ENCODE assay signal across 34 cellular contexts in genomic region chr4:124635331-124635730, GRCh38.
"Had no signal": no experiment of that assay in that cellular context is flagged by ENCODE, and none has a peak within 500 bp of the region (broad histone marks: within the 10 kb centered on the region; RNA-seq: fewer than 3 reads in every experiment).

No MANE protein-coding gene starts in this region.

- H3K36me3 ChIP-seq: adrenal gland, brain microvascular endothelial cell, esophagus muscularis mucosa, right atrium auricular region, upper lobe of left lung, vagina had no signal

- H3K9ac ChIP-seq: parathyroid adenoma had no signal

- H3K4me3 ChIP-seq: adrenal gland, coronary artery, esophagus muscularis mucosa, hepatocyte, psoas muscle, right atrium auricular region, smooth muscle cell, upper lobe of left lung, vagina had no signal

- H3K79me2 ChIP-seq: hepatocyte, parathyroid adenoma had no signal

- H3K4me1 ChIP-seq: esophagus muscularis mucosa, parathyroid adenoma, psoas muscle, right atrium auricular region had no signal

- H3K9me3 ChIP-seq: adrenal gland, esophagus muscularis mucosa, psoas muscle, right atrium auricular region, upper lobe of left lung, vagina had no signal

- H3K4me1 Mint-ChIP-seq: stimulated activated memory B cell treated with anti-CD40 and anti-IgM and Interleukin-4, amounts not matched to agents 10 μg/mL and 1 μg/mL and 100 μg/mL, for 72 hours; T-helper 17 cell had no signal

- H3K27me3 Mint-ChIP-seq: activated CD4-positive, alpha-beta T cell treated with anti-CD3 and anti-CD28 coated beads for 36 hours; activated naive CD8-positive, alpha-beta T cell treated with anti-CD3 and anti-CD28 coated beads for 36 hours; effector memory CD8-positive, alpha-beta T cell; naive thymus-derived CD4-positive, alpha-beta T cell; stimulated activated memory B cell treated with anti-CD40 and anti-IgM and Interleukin-4, amounts not matched to agents 10 μg/mL and 1 μg/mL and 100 μg/mL, for 72 hours; T-helper 17 cell had no signal

- H3K4me2 ChIP-seq: hepatocyte, smooth muscle cell had no signal

- ATAC-seq: activated CD4-positive, alpha-beta T cell treated with anti-CD3 and anti-CD28 coated beads for 36 hours; activated T-cell treated with anti-CD3 and anti-CD28 coated beads, Interleukin-2, amount 50 U/mL, for 72 hours; effector memory CD8-positive, alpha-beta T cell; left cardiac atrium; naive thymus-derived CD4-positive, alpha-beta T cell; psoas muscle; stimulated activated memory B cell treated with anti-CD40 and anti-IgM and Interleukin-4, amounts not matched to agents 10 μg/mL and 1 μg/mL and 100 μg/mL, for 72 hours; stimulated activated naive CD8-positive, alpha-beta T cell treated with anti-CD3 and anti-CD28 coated beads, Interleukin-15, amount 100 ng/mL, for 72 hours; T-helper 17 cell had no signal

- H3K27me3 ChIP-seq: adrenal gland, brain microvascular endothelial cell, esophagus muscularis mucosa, hepatocyte, right atrium auricular region, upper lobe of left lung, vagina had no signal

- H3K4me3 Mint-ChIP-seq: activated CD4-positive, alpha-beta T cell treated with anti-CD3 and anti-CD28 coated beads for 36 hours; activated naive CD4-positive, alpha-beta T cell treated with anti-CD3 and anti-CD28 coated beads for 36 hours; activated naive CD8-positive, alpha-beta T cell treated with anti-CD3 and anti-CD28 coated beads for 36 hours; activated T-cell treated with anti-CD3 and anti-CD28 coated beads, Interleukin-2, amount 50 U/mL, for 72 hours; effector memory CD8-positive, alpha-beta T cell; naive thymus-derived CD4-positive, alpha-beta T cell; neural crest cell; stimulated activated memory B cell treated with anti-CD40 and anti-IgM and Interleukin-4, amounts not matched to agents 10 μg/mL and 1 μg/mL and 100 μg/mL, for 72 hours; stimulated activated naive CD8-positive, alpha-beta T cell treated with anti-CD3 and anti-CD28 coated beads, Interleukin-15, amount 100 ng/mL, for 72 hours; T-helper 17 cell had no signal

- DNase-seq: activated CD4-positive, alpha-beta T cell treated with anti-CD3 and anti-CD28 coated beads for 36 hours; activated CD4-positive, CD25-positive, alpha-beta regulatory T cell; activated effector memory CD4-positive, alpha-beta T cell treated with anti-CD3 and anti-CD28 coated beads, Interleukin-2, amount 50 U/mL, for 16 hours; activated naive CD4-positive, alpha-beta T cell treated with anti-CD3 and anti-CD28 coated beads for 36 hours; activated naive CD8-positive, alpha-beta T cell treated with anti-CD3 and anti-CD28 coated beads for 36 hours; activated T-cell treated with anti-CD3 and anti-CD28 coated beads for 4 hours; activated T-cell treated with anti-CD3 and anti-CD28 coated beads, Interleukin-2, amount 50 U/mL, for 72 hours; adrenal gland; brain microvascular endothelial cell; effector memory CD8-positive, alpha-beta T cell; foreskin melanocyte; left cardiac atrium; midbrain; naive thymus-derived CD4-positive, alpha-beta T cell; occipital lobe; psoas muscle; stimulated activated CD4-positive, alpha-beta T cell treated with anti-CD3 and anti-CD28 coated beads, Interleukin-1b, Interleukin-23, amount 100 ng/mL, for 48 hours; stimulated activated CD4-positive, alpha-beta T cell treated with anti-CD3 and anti-CD28 coated beads, Interleukin-4, amount 100 ng/mL, for 4 hours; stimulated activated CD8-positive, alpha-beta memory T cell treated with anti-CD3 and anti-CD28 coated beads, Interleukin-4, amount 100 ng/mL, for 48 hours; stimulated activated naive CD8-positive, alpha-beta T cell treated with anti-CD3 and anti-CD28 coated beads, Interleukin-15, amount 100 ng/mL, for 72 hours; substantia nigra; SW 1271; T-helper 17 cell; T1000; upper lobe of left lung had no signal

- H2AFZ ChIP-seq: hepatocyte, parathyroid adenoma had no signal

- H3K27ac ChIP-seq: adrenal gland, brain microvascular endothelial cell, coronary artery, esophagus muscularis mucosa, hepatocyte, parathyroid adenoma, psoas muscle, right atrium auricular region, upper lobe of left lung, vagina had no signal

- H3K36me3 Mint-ChIP-seq: activated naive CD8-positive, alpha-beta T cell treated with anti-CD3 and anti-CD28 coated beads for 36 hours; naive thymus-derived CD4-positive, alpha-beta T cell; stimulated activated memory B cell treated with anti-CD40 and anti-IgM and Interleukin-4, amounts not matched to agents 10 μg/mL and 1 μg/mL and 100 μg/mL, for 72 hours had no signal

- H3K27ac Mint-ChIP-seq: activated CD4-positive, alpha-beta T cell treated with anti-CD3 and anti-CD28 coated beads for 36 hours; activated naive CD4-positive, alpha-beta T cell treated with anti-CD3 and anti-CD28 coated beads for 36 hours; activated naive CD8-positive, alpha-beta T cell treated with anti-CD3 and anti-CD28 coated beads for 36 hours; activated T-cell treated with anti-CD3 and anti-CD28 coated beads, Interleukin-2, amount 50 U/mL, for 72 hours; effector memory CD8-positive, alpha-beta T cell; naive thymus-derived CD4-positive, alpha-beta T cell; stimulated activated memory B cell treated with anti-CD40 and anti-IgM and Interleukin-4, amounts not matched to agents 10 μg/mL and 1 μg/mL and 100 μg/mL, for 72 hours; stimulated activated naive CD8-positive, alpha-beta T cell treated with anti-CD3 and anti-CD28 coated beads, Interleukin-15, amount 100 ng/mL, for 72 hours; T-helper 17 cell had no signal

- H3K9me3 Mint-ChIP-seq: activated naive CD4-positive, alpha-beta T cell treated with anti-CD3 and anti-CD28 coated beads for 36 hours; activated naive CD8-positive, alpha-beta T cell treated with anti-CD3 and anti-CD28 coated beads for 36 hours; activated T-cell treated with anti-CD3 and anti-CD28 coated beads, Interleukin-2, amount 50 U/mL, for 72 hours had no signal
